In the genomic region with DNA sequence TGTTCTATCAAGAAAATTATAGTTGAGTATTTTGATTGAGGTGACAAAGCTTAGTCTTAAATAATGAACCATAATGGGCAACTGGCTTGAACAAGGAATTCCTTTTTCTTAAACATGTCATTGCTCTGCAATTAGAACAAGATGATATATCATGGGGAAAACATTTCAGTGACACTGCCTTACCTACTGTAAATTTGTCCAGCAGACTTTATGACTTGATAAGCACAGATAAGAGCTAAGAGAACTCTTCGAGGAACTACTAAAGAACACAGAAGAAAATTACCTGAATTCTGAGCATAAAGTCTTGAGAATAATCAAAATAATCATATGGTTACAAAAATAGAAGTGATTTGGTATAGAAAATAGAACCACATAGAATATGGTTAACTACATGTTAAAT, we compare ENCODE assay signal across 22 cellular contexts.
A peak's percentile ranks its signal among the peaks of the same experiment; 100 is the strongest.
DNase-seq lines count a peak whose midpoint lies in the region; FAIRE-seq and TF ChIP-seq lines count a peak whose summit lies in the region.
"Had no signal": no experiment of that assay in that cellular context is flagged by ENCODE, and none has a peak within 500 bp of the region (broad histone marks: within the 10 kb centered on the region; RNA-seq: fewer than 3 reads in every experiment).

No MANE protein-coding gene starts in this region.

- H3K4me1 Mint-ChIP-seq in astrocyte (ENCODE audit: low read depth, unreplicated experiment) (no peaks in the 10 kb centered on the region), neural progenitor cell (peaks cover 22% of the 10 kb centered on the region)
- H3K4me1 Mint-ChIP-seq: B cell; CD4-positive, CD25-positive, alpha-beta regulatory T cell had no signal

- H3K27ac Mint-ChIP-seq in astrocyte (ENCODE audit: unreplicated experiment) (no peak overlapping the region), neural progenitor cell (no peak overlapping the region)
- H3K27ac Mint-ChIP-seq: B cell; CD4-positive, CD25-positive, alpha-beta regulatory T cell; CD8-positive, alpha-beta T cell had no signal

- no peaks in the 10 kb centered on the region for H3K9me1 ChIP-seq in keratinocyte (ENCODE audit: control insufficient read depth, extremely low read depth, insufficient read depth, low read length)

- no peak for TF ChIP-seq POLR2A in breast epithelium (IDR thresholded peaks at IDR 0.05)

- intact Hi-C loops in mammary epithelial cell (cut with micrococcal nuclease) (no loop called here), breast epithelium (cut with DNase I; ENCODE audit: low total_unique reads) (no loop called here)

- CTCF ChIA-PET in mammary epithelial cell (lab: Charles Lee; ENCODE audit: low non-redundant PET): no interaction called here

- H3K4me2 ChIP-seq in mammary epithelial cell (ENCODE audit: insufficient read depth, low read depth, low read length): peak overlapping the region; percentile 80
- peak overlapping the region; percentile 31 for H3K4me2 ChIP-seq in astrocyte (ENCODE audit: low read length)
- peak overlapping the region; percentile 69 for H3K4me2 ChIP-seq in keratinocyte (ENCODE audit: control insufficient read depth, extremely low read depth, insufficient read depth, low read depth, low read length)
- peak overlapping the region; percentile 14 for H3K4me2 ChIP-seq in neural progenitor cell
- H3K4me2 ChIP-seq: BLaER1 had no signal

- H3K27ac ChIP-seq in mammary epithelial cell (ENCODE audit: insufficient read depth, low read depth, low read length): peak overlapping the region; percentile 92
- no peak overlapping the region for H3K27ac ChIP-seq in breast epithelium
- peak overlapping the region; percentile 35 for H3K27ac ChIP-seq in astrocyte (ENCODE audit: low read depth, low read length)
- H3K27ac ChIP-seq in keratinocyte (ENCODE audit: control insufficient read depth, insufficient read depth, low read length): peak overlapping the region; percentile 64
- H3K27ac ChIP-seq in neural progenitor cell: peak overlapping the region; percentile 73
- H3K27ac ChIP-seq: 22Rv1, BLaER1, C4-2B had no signal

- H3F3A ChIP-seq in neural progenitor cell (ENCODE audit: low read depth): no peaks in the 10 kb centered on the region

- no peaks in the 10 kb centered on the region for H3K36me3 Mint-ChIP-seq in astrocyte (ENCODE audit: low read depth, unreplicated experiment)
- H3K36me3 Mint-ChIP-seq in neural progenitor cell: peaks cover 14% of the 10 kb centered on the region
- H3K36me3 Mint-ChIP-seq: CD4-positive, CD25-positive, alpha-beta regulatory T cell; CD8-positive, alpha-beta T cell had no signal

- H3K9ac ChIP-seq in mammary epithelial cell (ENCODE audit: insufficient read depth, low read length) (peak overlapping the region; percentile 78), astrocyte (ENCODE audit: low read length) (peak overlapping the region; percentile 8), keratinocyte (ENCODE audit: control insufficient read depth, extremely low read depth, insufficient read depth, low read length) (peak overlapping the region; percentile 54), neural progenitor cell (no peak overlapping the region)
- H3K9ac ChIP-seq: BLaER1 had no signal

- H2AFZ ChIP-seq in mammary epithelial cell (ENCODE audit: low read depth, low read length) (peak overlapping the region; percentile 80), astrocyte (ENCODE audit: low read depth, low read length) (no peak overlapping the region), keratinocyte (ENCODE audit: control insufficient read depth, low read length) (peak overlapping the region; percentile 59), neural progenitor cell (replicated peaks) (no peak overlapping the region)

- H3K4me3 ChIP-seq in mammary epithelial cell (replicated peaks in 1 of 3; ENCODE audit: insufficient read depth in 1 of 3, low read depth in 2 of 3, low read length in 3 of 3): peak overlapping the region in 2 of 3 experiments; percentile 26 to 46
- H3K4me3 ChIP-seq in breast epithelium: no peak overlapping the region
- H3K4me3 ChIP-seq in astrocyte (ENCODE audit: insufficient read depth, low read depth, low read length): no peak overlapping the region
- H3K4me3 ChIP-seq in keratinocyte (ENCODE audit: control insufficient read depth in 2 of 3, extremely low read depth in 1 of 3, insufficient read depth in 2 of 3, low read depth in 1 of 3, low read length in 3 of 3): peak overlapping the region in 1 of 3 experiments; percentile 55
- no peak overlapping the region for H3K4me3 ChIP-seq in neural progenitor cell
- H3K4me3 ChIP-seq: BLaER1, GM12878 had no signal

- H3K9me3 ChIP-seq in mammary epithelial cell (replicated peaks; ENCODE audit: insufficient read depth, low read length): peaks cover 3% of the 10 kb centered on the region
- H3K9me3 ChIP-seq in breast epithelium: no peaks in the 10 kb centered on the region
- no peaks in the 10 kb centered on the region for H3K9me3 ChIP-seq in astrocyte (ENCODE audit: insufficient read depth, low read depth, low read length)
- H3K9me3 ChIP-seq in keratinocyte (ENCODE audit: control insufficient read depth, low read depth, low read length): no peaks in the 10 kb centered on the region
- H3K9me3 ChIP-seq in neural progenitor cell (ENCODE audit: low read depth): no peaks in the 10 kb centered on the region
- H3K9me3 ChIP-seq: BLaER1, Caco-2 had no signal

- H3K27me3 ChIP-seq in mammary epithelial cell (ENCODE audit: insufficient read depth, low read length): no peaks in the 10 kb centered on the region
- no peaks in the 10 kb centered on the region for H3K27me3 ChIP-seq in breast epithelium
- no peaks in the 10 kb centered on the region for H3K27me3 ChIP-seq in astrocyte (ENCODE audit: insufficient read depth, low read length)
- no peaks in the 10 kb centered on the region for H3K27me3 ChIP-seq in keratinocyte (ENCODE audit: control insufficient read depth, extremely low read depth, insufficient read depth, low read length)
- no peaks in the 10 kb centered on the region for H3K27me3 ChIP-seq in neural progenitor cell
- H3K27me3 ChIP-seq: BLaER1 had no signal

- TF ChIP-seq CTCF in mammary epithelial cell (conservative IDR thresholded peaks at IDR 0.05 in 1 of 2, IDR thresholded peaks at IDR 0.05 in 1 of 2; ENCODE audit: extremely low read depth in 1 of 2, insufficient read depth in 1 of 2, low read depth in 1 of 2, low read length in 2 of 2) (no peak), breast epithelium (IDR thresholded peaks at IDR 0.05) (no peak), astrocyte (IDR thresholded peaks at IDR 0.05; ENCODE audit: insufficient read depth, low read depth, low read length) (no peak), keratinocyte (optimal IDR thresholded peaks at IDR 0.05 in 1 of 3, IDR thresholded peaks at IDR 0.05 in 1 of 3, conservative IDR thresholded peaks at IDR 0.05 in 1 of 3; ENCODE audit: extremely low read depth in 1 of 3, insufficient read depth in 2 of 3, low read length in 3 of 3) (no peak), neural progenitor cell (IDR thresholded peaks at IDR 0.05) (no peak)

- H3K9me3 Mint-ChIP-seq in astrocyte (ENCODE audit: unreplicated experiment): no peaks in the 10 kb centered on the region
- H3K9me3 Mint-ChIP-seq in neural progenitor cell: peaks cover 40% of the 10 kb centered on the region

- peaks cover 8% of the 10 kb centered on the region for H3K4me1 ChIP-seq in mammary epithelial cell (ENCODE audit: insufficient read depth, low read length)
- no peaks in the 10 kb centered on the region for H3K4me1 ChIP-seq in breast epithelium
- peaks cover 9% of the 10 kb centered on the region for H3K4me1 ChIP-seq in astrocyte (ENCODE audit: insufficient read depth, low read length)
- no peaks in the 10 kb centered on the region for H3K4me1 ChIP-seq in keratinocyte (ENCODE audit: control insufficient read depth, extremely low read depth, insufficient read depth, low read length)
- H3K4me1 ChIP-seq in neural progenitor cell: peaks cover 34% of the 10 kb centered on the region
- H3K4me1 ChIP-seq: BLaER1, Caco-2 had no signal

- BruUV-seq in mammary epithelial cell (replicated peaks; lab: Mats Ljungman, UMichigan): no TSS peak

- dilution Hi-C loops in mammary epithelial cell (cut with HindIII; ENCODE audit: low sequenced_read_pairs): no loop called here
- dilution Hi-C loops in keratinocyte (cut with MboI; ENCODE audit: extremely low pct_ligation_motif_present, low sequenced_read_pairs): no loop called here

- H3K36me3 ChIP-seq in mammary epithelial cell (ENCODE audit: insufficient read depth, low read length): no peaks in the 10 kb centered on the region
- H3K36me3 ChIP-seq in breast epithelium: peaks cover 4% of the 10 kb centered on the region
- no peaks in the 10 kb centered on the region for H3K36me3 ChIP-seq in astrocyte (ENCODE audit: insufficient read depth, low read length)
- H3K36me3 ChIP-seq in keratinocyte (ENCODE audit: control insufficient read depth in 2 of 2, extremely low read depth in 1 of 2, insufficient read depth in 2 of 2, low read length in 2 of 2): no peaks in the 10 kb centered on the region
- H3K36me3 ChIP-seq in neural progenitor cell: no peaks in the 10 kb centered on the region
- H3K36me3 ChIP-seq: BLaER1 had no signal

- FAIRE-seq in astrocyte (lab: Jason Lieb, UNC) (no peak), keratinocyte (lab: Jason Lieb, UNC) (no peak)
- FAIRE-seq: A204.1, GM12878 had no signal

- H3K4me3 Mint-ChIP-seq in astrocyte (ENCODE audit: unreplicated experiment) (no peak overlapping the region), neural progenitor cell (no peak overlapping the region)
- H3K4me3 Mint-ChIP-seq: B cell; CD4-positive, CD25-positive, alpha-beta regulatory T cell; CD8-positive, alpha-beta T cell had no signal

- DNase-seq in mammary epithelial cell: no peak
- no peak for DNase-seq in breast epithelium (ENCODE audit: low spot score in 2 of 2)
- no peak for DNase-seq in astrocyte (ENCODE audit: low read depth)
- DNase-seq in keratinocyte (ENCODE audit: low read depth, low spot score): no peak
- DNase-seq in neural progenitor cell (ENCODE audit: low spot score): no peak
- DNase-seq in NCI-H1436 (lab: John Stamatoyannopoulos, UW): no peak
- DNase-seq in NCI-H1436 treated with DMSO at 0.1 percent for 48 hours (lab: John Stamatoyannopoulos, UW): no peak
- no peak for DNase-seq in NCI-H748 (lab: John Stamatoyannopoulos, UW; ENCODE audit: unreplicated experiment)
- DNase-seq: Caco-2; CD4-positive, CD25-positive, alpha-beta regulatory T cell; CD8-positive, alpha-beta T cell; DMS153; EL; GDM1; H7; HCEC 1CT had no signal

- 46% methylated on average over 1 of the region's 1 CpG for WGBS in mammary epithelial cell (ENCODE audit: low coverage, missing lambda C conversion rate)

- in situ Hi-C loops in mammary epithelial cell (cut with MboI; ENCODE audit: low sequenced_read_pairs in 2 of 2): no loop called here

- H4K20me1 ChIP-seq in mammary epithelial cell (ENCODE audit: insufficient read depth, low read length) (no peaks in the 10 kb centered on the region), astrocyte (ENCODE audit: insufficient read depth, low read length) (no peaks in the 10 kb centered on the region), keratinocyte (ENCODE audit: control insufficient read depth, extremely low read depth, insufficient read depth, low read length) (no peaks in the 10 kb centered on the region), neural progenitor cell (ENCODE audit: low read depth) (no peaks in the 10 kb centered on the region)
- H4K20me1 ChIP-seq: BLaER1 had no signal

- H3K79me2 ChIP-seq in mammary epithelial cell (ENCODE audit: insufficient read depth, low read length) (no peaks in the 10 kb centered on the region), astrocyte (ENCODE audit: insufficient read depth, low read length) (no peaks in the 10 kb centered on the region), keratinocyte (ENCODE audit: control insufficient read depth, insufficient read depth, low read length) (no peaks in the 10 kb centered on the region), neural progenitor cell (ENCODE audit: low read depth) (no peaks in the 10 kb centered on the region)

- H3K27me3 Mint-ChIP-seq in astrocyte (ENCODE audit: low read depth, unreplicated experiment): no peaks in the 10 kb centered on the region
- peaks cover 2% of the 10 kb centered on the region for H3K27me3 Mint-ChIP-seq in neural progenitor cell (ENCODE audit: insufficient read depth, low read depth)
- H3K27me3 Mint-ChIP-seq: B cell; CD4-positive, CD25-positive, alpha-beta regulatory T cell had no signal

Comparison
In these comparisons a context has a peak if more than half of its experiments do, and no peak if none do; other contexts are left out.
1. H3K27ac ChIP-seq: peak in mammary epithelial cell (single experiment), astrocyte (single experiment), keratinocyte (single experiment) and neural progenitor cell (single experiment); none in breast epithelium (0 of 2).
2. H3K4me3 ChIP-seq: peak in mammary epithelial cell (2 of 3); none in breast epithelium (0 of 3), astrocyte (single experiment) and neural progenitor cell (single experiment).
3. H2AFZ ChIP-seq: peak in mammary epithelial cell (single experiment) and keratinocyte (single experiment); none in astrocyte (single experiment) and neural progenitor cell (single experiment).
4. H3K4me2 ChIP-seq: peak in every context shown above with its lines; median percentile 80 in mammary epithelial cell; 69 in keratinocyte; 31 in astrocyte; 14 in neural progenitor cell.